8 cellular contexts compared by ENCODE assay signal in genomic region chr19:2427323-2428026, GRCh38. TPM values are rescaled to one million over a fixed set of nuclear protein-coding genes. Genes with fewer than 3 reads are reported as not detected.
DNase-seq lines count a peak whose midpoint lies in the region; ATAC-seq, FAIRE-seq and TF ChIP-seq lines count a peak whose summit lies in the region.

TSS of gene TIMM13 (minus strand) at chr19:2427586. CDS start at chr19:2427533, 53 bp downstream.

- TF ChIP-seq CTCF in parathyroid adenoma (IDR thresholded peaks at IDR 0.05): no peak
- peak in 1 of 2 experiments; percentile 21 for TF ChIP-seq CTCF in tibial artery (IDR thresholded peaks at IDR 0.05)

- H3K36me3 Mint-ChIP-seq in activated naive CD8-positive, alpha-beta T cell treated with anti-CD3 and anti-CD28 coated beads, Interleukin-2, amount 50 U/mL, for 24 hours (ENCODE audit: low read depth): peaks cover 19% of the 10 kb centered on the region

- H3K4me1 ChIP-seq in parathyroid adenoma (peaks cover 6% of the 10 kb centered on the region), tibial artery (peaks cover 0 to 40% (median 32%) of the 10 kb centered on the region in 4 donors)

- peak; percentile 75 for TF ChIP-seq POLR2A in GM12892 (IDR thresholded peaks at IDR 0.05; ENCODE audit: low read depth, low read length)

- H3K9me3 ChIP-seq in parathyroid adenoma (ENCODE audit: control insufficient read depth, low read length) (no peaks in the 10 kb centered on the region), tibial artery (no peaks in the 10 kb centered on the region)

- peaks cover 12% of the 10 kb centered on the region for H3K4me1 Mint-ChIP-seq in activated naive CD8-positive, alpha-beta T cell treated with anti-CD3 and anti-CD28 coated beads, Interleukin-2, amount 50 U/mL, for 24 hours

- peaks cover 3% of the 10 kb centered on the region for H3K27me3 Mint-ChIP-seq in activated naive CD8-positive, alpha-beta T cell treated with anti-CD3 and anti-CD28 coated beads, Interleukin-2, amount 50 U/mL, for 24 hours

- peak within 1 kb of the TSS; percentile 99 for H3K27ac Mint-ChIP-seq in activated naive CD8-positive, alpha-beta T cell treated with anti-CD3 and anti-CD28 coated beads, Interleukin-2, amount 50 U/mL, for 24 hours

- FAIRE-seq in GM12892 (lab: Jason Lieb, UNC): peak; percentile 99

- peak within 1 kb of the TSS; percentile 92 for H3K4me3 Mint-ChIP-seq in activated naive CD8-positive, alpha-beta T cell treated with anti-CD3 and anti-CD28 coated beads, Interleukin-2, amount 50 U/mL, for 24 hours

- no peaks in the 10 kb centered on the region for H3K9me3 Mint-ChIP-seq in activated naive CD8-positive, alpha-beta T cell treated with anti-CD3 and anti-CD28 coated beads, Interleukin-2, amount 50 U/mL, for 24 hours

- H3K4me3 ChIP-seq in parathyroid adenoma (ENCODE audit: low read depth, low read length) (peak within 1 kb of the TSS; percentile 99), tibial artery (peak within 1 kb of the TSS; percentile 68 to 85)

- H3K27me3 ChIP-seq in parathyroid adenoma (ENCODE audit: control insufficient read depth, insufficient read depth, low read length) (no peaks in the 10 kb centered on the region), tibial artery (no peaks in the 10 kb centered on the region)

- peak within 1 kb of the TSS; percentile 88 for H2AFZ ChIP-seq in parathyroid adenoma

- intact Hi-C loops in Right ventricle myocardium superior (cut with DNase I) (no loop called here), tibial artery (cut with DNase I; ENCODE audit: low total_unique reads) (no loop called here)

- peak within 1 kb of the TSS; percentile 82 for H3K9ac ChIP-seq in parathyroid adenoma

- ATAC-seq in HG02840 (IDR thresholded peaks at IDR 0.05; ENCODE audit: low FRiP score, unreplicated experiment) (peak; percentile 84), Right ventricle myocardium superior (ENCODE audit: poor library complexity) (peak; percentile 96)
- peak; percentile 86 for ATAC-seq in activated naive CD8-positive, alpha-beta T cell treated with anti-CD3 and anti-CD28 coated beads, Interleukin-2, amount 50 U/mL, for 24 hours

- H3K27ac ChIP-seq in parathyroid adenoma: peak within 1 kb of the TSS; percentile 97
- peak within 1 kb of the TSS; percentile 87 to 88 for H3K27ac ChIP-seq in tibial artery

- H3K4me2 ChIP-seq in parathyroid adenoma (ENCODE audit: low read length): peak within 1 kb of the TSS; percentile 93

- DNase-seq in GM12892 (ENCODE audit: insufficient read length) (peak; percentile 97), NCI-H1436 treated with DMSO at 0.1 percent for 48 hours (lab: John Stamatoyannopoulos, UW) (peak; percentile 80), T follicular helper cell (ENCODE audit: low read depth) (peak; percentile 94), Right ventricle myocardium superior (peak; percentile 99), tibial artery (peak; percentile 96 to 98)
- peak; percentile 97 for DNase-seq in activated naive CD8-positive, alpha-beta T cell treated with anti-CD3 and anti-CD28 coated beads, Interleukin-2, amount 50 U/mL, for 24 hours

- H3K36me3 ChIP-seq in parathyroid adenoma (ENCODE audit: control insufficient read depth, insufficient read depth, low read length): no peaks in the 10 kb centered on the region
- H3K36me3 ChIP-seq in tibial artery: peaks cover 0 to 50% (median 10%) of the 10 kb centered on the region in 3 donors

- peaks cover 22% of the 10 kb centered on the region for H3K79me2 ChIP-seq in parathyroid adenoma

RNA-seq across cellular contexts. Expression of gene TIMM13, which starts in this region (rescaled TPM):
- 16.9 TPM for polyA plus RNA-seq in GM12892 (2012; ENCODE audit: missing spikeins)
- total RNA-seq in Right ventricle myocardium superior: 96.6 TPM

Comparison
In these comparisons a context has a peak if more than half of its experiments do, and no peak if none do; other contexts are left out.
1. Peak in every context shown above with its lines: DNase-seq, ATAC-seq, H3K4me3 ChIP-seq and H3K27ac ChIP-seq.